In genomic region chr5:138942861-138943260, GRCh38 we compare ENCODE assay signal across 11 cellular contexts.
"Had no signal": no experiment of that assay in that cellular context is flagged by ENCODE, and none has a peak within 500 bp of the region (broad histone marks: within the 10 kb centered on the region; RNA-seq: fewer than 3 reads in every experiment).

No MANE protein-coding gene starts in this region.

- H3K27me3 Mint-ChIP-seq: activated CD4-positive, alpha-beta T cell treated with anti-CD3 and anti-CD28 coated beads for 36 hours; activated T-helper 17 cell treated with anti-CD3 and anti-CD28 coated beads, Interleukin-2, amount 50 U/mL, for 72 hours; stimulated activated memory B cell treated with anti-CD40 and anti-IgM and Interleukin-4, amounts not matched to agents 10 μg/mL and 1 μg/mL and 100 μg/mL, for 72 hours; T-cell had no signal

- H3K4me3 Mint-ChIP-seq: activated CD4-positive, alpha-beta T cell treated with anti-CD3 and anti-CD28 coated beads for 36 hours; activated naive CD4-positive, alpha-beta T cell treated with anti-CD3 and anti-CD28 coated beads for 36 hours; activated T-helper 17 cell treated with anti-CD3 and anti-CD28 coated beads, Interleukin-2, amount 50 U/mL, for 72 hours; stimulated activated memory B cell treated with anti-CD40 and anti-IgM and Interleukin-4, amounts not matched to agents 10 μg/mL and 1 μg/mL and 100 μg/mL, for 72 hours; T-cell had no signal

- H3K9me3 Mint-ChIP-seq: activated naive CD4-positive, alpha-beta T cell treated with anti-CD3 and anti-CD28 coated beads for 36 hours; activated T-helper 17 cell treated with anti-CD3 and anti-CD28 coated beads, Interleukin-2, amount 50 U/mL, for 72 hours; stimulated activated memory B cell treated with anti-CD40 and anti-IgM and Interleukin-4, amounts not matched to agents 10 μg/mL and 1 μg/mL and 100 μg/mL, for 72 hours had no signal

- H3K27ac Mint-ChIP-seq: activated CD4-positive, alpha-beta T cell treated with anti-CD3 and anti-CD28 coated beads for 36 hours; activated naive CD4-positive, alpha-beta T cell treated with anti-CD3 and anti-CD28 coated beads for 36 hours; stimulated activated memory B cell treated with anti-CD40 and anti-IgM and Interleukin-4, amounts not matched to agents 10 μg/mL and 1 μg/mL and 100 μg/mL, for 72 hours; T-cell had no signal

- H3K4me1 Mint-ChIP-seq: activated T-helper 17 cell treated with anti-CD3 and anti-CD28 coated beads, Interleukin-2, amount 50 U/mL, for 72 hours had no signal

- DNase-seq: activated CD4-positive, alpha-beta T cell treated with anti-CD3 and anti-CD28 coated beads for 36 hours; activated naive CD4-positive, alpha-beta T cell treated with anti-CD3 and anti-CD28 coated beads for 36 hours; caudate nucleus; colonic mucosa; gastrocnemius medialis; right cardiac atrium; substantia nigra; transverse colon had no signal

- ATAC-seq: activated CD4-positive, alpha-beta T cell treated with anti-CD3 and anti-CD28 coated beads for 36 hours; activated T-helper 17 cell treated with anti-CD3 and anti-CD28 coated beads, Interleukin-2, amount 50 U/mL, for 72 hours; gastrocnemius medialis; stimulated activated memory B cell treated with anti-CD40 and anti-IgM and Interleukin-4, amounts not matched to agents 10 μg/mL and 1 μg/mL and 100 μg/mL, for 72 hours; T-cell had no signal
